ENCODE assay signal across 8 cellular contexts in the genomic region with DNA sequence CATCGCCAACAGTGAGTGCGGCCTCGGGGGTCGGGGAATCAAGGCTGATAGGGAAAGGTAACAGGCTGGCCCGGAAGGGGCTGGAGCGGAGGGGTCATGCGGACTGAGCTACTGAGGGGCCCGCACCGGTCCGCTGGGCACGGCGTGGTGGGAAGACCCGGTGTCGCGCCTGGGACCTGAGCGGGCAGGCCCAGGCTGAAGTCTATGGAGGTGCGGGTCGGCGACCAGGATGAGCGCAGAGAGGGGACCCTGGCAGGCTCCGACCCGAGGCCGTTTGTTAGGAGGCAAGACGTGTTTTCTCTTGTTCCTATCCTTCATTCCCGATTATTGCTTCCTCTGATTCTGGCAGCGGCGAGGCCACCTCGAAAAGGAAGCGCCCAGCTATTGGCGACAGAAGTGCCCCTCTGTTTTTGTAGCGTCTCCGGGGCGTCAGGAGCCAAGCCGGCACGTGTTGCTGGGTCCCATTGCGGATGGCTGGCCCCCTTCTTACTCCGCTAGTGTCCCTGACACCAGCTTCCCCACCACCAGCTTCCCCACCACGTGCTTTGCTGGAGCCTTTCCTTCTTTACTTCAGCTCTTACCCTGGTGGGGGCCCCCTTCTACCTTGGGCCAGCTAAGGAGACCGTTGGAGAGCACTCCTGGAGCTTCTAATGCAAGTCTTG. TPM values are rescaled to one million over a fixed set of nuclear protein-coding genes. Genes with fewer than 3 reads are reported as not detected.
DNase-seq lines count a peak whose midpoint lies in the region; ATAC-seq and TF ChIP-seq lines count a peak whose summit lies in the region.

No MANE protein-coding gene starts in this region.

- H3K4me3 ChIP-seq in CD8-positive, alpha-beta T cell (ENCODE audit: low read depth, low read length): peak overlapping the region; percentile 90
- H3K4me3 ChIP-seq in MM.1S (ENCODE audit: low read length) (peak overlapping the region; percentile 78), hepatocyte (peak overlapping the region; percentile 51), skeletal muscle tissue (ENCODE audit: low read length in 3 of 3) (peak overlapping the region; percentile 68 to 97 (median 95))

- no peaks in the 10 kb centered on the region for H3K27me3 Mint-ChIP-seq in CD8-positive, alpha-beta T cell (ENCODE audit: low read depth)
- H3K27me3 Mint-ChIP-seq in activated naive CD4-positive, alpha-beta T cell treated with anti-CD3 and anti-CD28 coated beads, Interleukin-2, amount 50 U/mL, for 24 hours: no peaks in the 10 kb centered on the region

- CTCF ChIA-PET in CD8-positive, alpha-beta T cell (lab: Charles Lee): interaction anchor here (0.7 to 4.7 kb wide), 9 partner anchors 12 to 469 kb away, joined by 3 to 45 read pairs (median 4); a partner anchor contains a TSS

- peak in 1 of 7 experiments; percentile 18 for DNase-seq in CD8-positive, alpha-beta T cell
- peak; percentile 19 for DNase-seq in MM.1S
- peak; percentile 46 for DNase-seq in hepatocyte (ENCODE audit: low spot score)
- no peak for DNase-seq in medulla oblongata (ENCODE audit: extremely low spot score)

- no peaks in the 10 kb centered on the region for H3K27me3 ChIP-seq in CD8-positive, alpha-beta T cell (ENCODE audit: insufficient read depth, low read length)
- H3K27me3 ChIP-seq in MM.1S (replicated peaks; ENCODE audit: insufficient read depth, low read length): no peaks in the 10 kb centered on the region
- H3K27me3 ChIP-seq in hepatocyte: no peaks in the 10 kb centered on the region
- no peaks in the 10 kb centered on the region for H3K27me3 ChIP-seq in skeletal muscle tissue (ENCODE audit: control insufficient read depth in 3 of 3, insufficient read depth in 3 of 3, low read length in 3 of 3)

- no peaks in the 10 kb centered on the region for H3K9me3 ChIP-seq in CD8-positive, alpha-beta T cell (ENCODE audit: low read length)
- H3K9me3 ChIP-seq in MM.1S (replicated peaks; ENCODE audit: insufficient read depth, low read length): no peaks in the 10 kb centered on the region
- H3K9me3 ChIP-seq in hepatocyte (ENCODE audit: low read depth): no peaks in the 10 kb centered on the region
- H3K9me3 ChIP-seq in skeletal muscle tissue (ENCODE audit: control insufficient read depth in 3 of 3, low read length in 3 of 3): no peaks in the 10 kb centered on the region

- peak overlapping the region; percentile 99 for H3K4me3 Mint-ChIP-seq in CD8-positive, alpha-beta T cell
- peak overlapping the region; percentile 100 for H3K4me3 Mint-ChIP-seq in activated naive CD4-positive, alpha-beta T cell treated with anti-CD3 and anti-CD28 coated beads, Interleukin-2, amount 50 U/mL, for 24 hours

- peak overlapping the region; percentile 31 for H2AFZ ChIP-seq in MM.1S (ENCODE audit: low read length)
- peak overlapping the region; percentile 42 for H2AFZ ChIP-seq in hepatocyte

- H3K9me3 Mint-ChIP-seq in CD8-positive, alpha-beta T cell: no peaks in the 10 kb centered on the region
- no peaks in the 10 kb centered on the region for H3K9me3 Mint-ChIP-seq in activated naive CD4-positive, alpha-beta T cell treated with anti-CD3 and anti-CD28 coated beads, Interleukin-2, amount 50 U/mL, for 24 hours

- H3K79me2 ChIP-seq in MM.1S (ENCODE audit: low read length) (peaks cover 42% of the 10 kb centered on the region), hepatocyte (peaks cover 39% of the 10 kb centered on the region)

- H3K36me3 ChIP-seq in CD8-positive, alpha-beta T cell (ENCODE audit: insufficient read depth, low read length): peaks cover 27% of the 10 kb centered on the region
- H3K36me3 ChIP-seq in MM.1S (replicated peaks; ENCODE audit: insufficient read depth, low read length) (peaks cover 18% of the 10 kb centered on the region), hepatocyte (replicated peaks; ENCODE audit: insufficient read depth, low read depth) (no peaks in the 10 kb centered on the region), skeletal muscle tissue (ENCODE audit: control insufficient read depth in 3 of 3, insufficient read depth in 3 of 3, low read length in 3 of 3) (peaks cover 19 to 34% (median 28%) of the 10 kb centered on the region in 3 donors)

- H3K36me3 Mint-ChIP-seq in CD8-positive, alpha-beta T cell: peaks cover 45% of the 10 kb centered on the region
- H3K36me3 Mint-ChIP-seq in activated naive CD4-positive, alpha-beta T cell treated with anti-CD3 and anti-CD28 coated beads, Interleukin-2, amount 50 U/mL, for 24 hours: peaks cover 26% of the 10 kb centered on the region

- intact Hi-C loops in CD8-positive, alpha-beta T cell (cut with DNase I, micrococcal nuclease): loop anchor here (1.0 to 5.0 kb wide), 14 partner anchors 11 to 582 kb away; a partner anchor contains a TSS

- H3K9me2 ChIP-seq in MM.1S (replicated peaks; ENCODE audit: insufficient read depth, low read length): no peaks in the 10 kb centered on the region
- H3K9me2 ChIP-seq in hepatocyte (replicated peaks; ENCODE audit: insufficient read depth): no peaks in the 10 kb centered on the region

- H4K20me1 ChIP-seq in MM.1S (ENCODE audit: insufficient read depth, low read length): peaks cover 6% of the 10 kb centered on the region; the same call in 1 of the 2 replicates
- peaks cover 6% of the 10 kb centered on the region for H4K20me1 ChIP-seq in hepatocyte (ENCODE audit: insufficient read depth, poor library complexity, severe bottlenecking)

- TF ChIP-seq CTCF in CD8-positive, alpha-beta T cell (IDR thresholded peaks at IDR 0.05): no peak
- TF ChIP-seq CTCF in MM.1S (IDR thresholded peaks at IDR 0.05; ENCODE audit: low read length) (0 out of 2 replicates have a peak, but pooled peaks have one; percentile 10), hepatocyte (IDR thresholded peaks at IDR 0.05; ENCODE audit: poor library complexity) (no peak)

- peak; percentile 4 for ATAC-seq in CD8-positive, alpha-beta T cell
- ATAC-seq in GM21619 (IDR thresholded peaks at IDR 0.05; ENCODE audit: unreplicated experiment) (peak; percentile 19), HG03139 (IDR thresholded peaks at IDR 0.05; ENCODE audit: unreplicated experiment) (no peak)

- POLR2A ChIA-PET in CD8-positive, alpha-beta T cell (lab: Charles Lee): interaction anchor here (0.7 to 8.4 kb wide), 22 partner anchors 8 to 622 kb away, joined by 3 to 135 read pairs (median 6); a partner anchor contains a TSS

- peak overlapping the region; percentile 83 for H3K9ac ChIP-seq in MM.1S (ENCODE audit: low read length)
- H3K9ac ChIP-seq in skeletal muscle tissue (ENCODE audit: low read depth in 1 of 3, low read length in 3 of 3): peak overlapping the region; percentile 91 to 98 (median 96)

- peak overlapping the region; percentile 89 for H3K4me2 ChIP-seq in MM.1S (ENCODE audit: low read depth, low read length)
- peak overlapping the region; percentile 93 for H3K4me2 ChIP-seq in hepatocyte

- peaks cover 37% of the 10 kb centered on the region for H3K4me1 ChIP-seq in CD8-positive, alpha-beta T cell (ENCODE audit: insufficient read depth, low read length)
- H3K4me1 ChIP-seq in MM.1S (ENCODE audit: low read length) (peaks cover 7% of the 10 kb centered on the region), hepatocyte (ENCODE audit: insufficient read depth) (peaks cover 12% of the 10 kb centered on the region), skeletal muscle tissue (ENCODE audit: control insufficient read depth in 3 of 3, insufficient read depth in 3 of 3, low read length in 3 of 3) (peaks cover 16 to 32% (median 23%) of the 10 kb centered on the region in 3 donors)

- WGBS in hepatocyte (ENCODE audit: low lambda C conversion rate, missing lambda C conversion rate): 2% methylated on average over 39 of the region's 39 CpGs

- peaks cover 5% of the 10 kb centered on the region; the same call in 1 of the 2 replicates for H3F3A ChIP-seq in MM.1S (ENCODE audit: insufficient read depth, low read length)

- H3K27ac ChIP-seq in CD8-positive, alpha-beta T cell (ENCODE audit: low read depth, low read length): peak overlapping the region; percentile 53
- H3K27ac ChIP-seq in MM.1S (ENCODE audit: low read length) (peak overlapping the region; percentile 38; the same call in 1 of the 2 replicates), hepatocyte (peak overlapping the region; percentile 89), skeletal muscle tissue (ENCODE audit: low read depth, low read length) (peak overlapping the region; percentile 87)

- peak overlapping the region; percentile 98 for H3K27ac Mint-ChIP-seq in CD8-positive, alpha-beta T cell
- H3K27ac Mint-ChIP-seq in activated naive CD4-positive, alpha-beta T cell treated with anti-CD3 and anti-CD28 coated beads, Interleukin-2, amount 50 U/mL, for 24 hours: peak overlapping the region; percentile 100

- H3K4me1 Mint-ChIP-seq in CD8-positive, alpha-beta T cell (ENCODE audit: low read depth): peaks cover 63% of the 10 kb centered on the region
- H3K4me1 Mint-ChIP-seq in activated naive CD4-positive, alpha-beta T cell treated with anti-CD3 and anti-CD28 coated beads, Interleukin-2, amount 50 U/mL, for 24 hours: peaks cover 55% of the 10 kb centered on the region

RNA-seq across cellular contexts. Expression of a gene that starts 0.6 kb away (rescaled TPM):
- 10 to 100 TPM; 61.6 to 62.4 TPM for total RNA-seq in CD8-positive, alpha-beta T cell
- 87.9 and 90.7 TPM in 2 replicates for total RNA-seq in hepatocyte
- polyA plus RNA-seq in hepatocyte: 102 and 109 TPM in 2 replicates
- total RNA-seq in skeletal muscle tissue: 53.8 TPM

RNA-seq across cellular contexts. Expression of a gene that starts 11.5 kb away (rescaled TPM):
- total RNA-seq in CD8-positive, alpha-beta T cell: 1,000 to 10,000 TPM; 5,791 to 5,914 TPM
- total RNA-seq in hepatocyte (2,379 and 2,801 TPM in 2 replicates), skeletal muscle tissue (4,392 TPM)
- polyA plus RNA-seq in hepatocyte: 2,115 and 2,240 TPM in 2 replicates

RNA-seq across cellular contexts. Expression of a gene that starts 13.1 kb away (rescaled TPM):
- 1 to 10 TPM; 9.0 TPM for total RNA-seq in CD8-positive, alpha-beta T cell
- total RNA-seq in hepatocyte (3.7 and 9.0 TPM in 2 replicates), skeletal muscle tissue (5.7 TPM)
- 2.2 and 5.7 TPM in 2 replicates for polyA plus RNA-seq in hepatocyte

RNA-seq across cellular contexts. Expression of a gene that starts 23.1 kb away (rescaled TPM):
- 10 to 100 TPM; 82.4 to 83.0 TPM for total RNA-seq in CD8-positive, alpha-beta T cell
- 44.9 and 52.3 TPM in 2 replicates for total RNA-seq in hepatocyte
- 40.0 and 43.8 TPM in 2 replicates for polyA plus RNA-seq in hepatocyte
- total RNA-seq in skeletal muscle tissue: 149 TPM

RNA-seq across cellular contexts. Expression of a gene that starts 25.0 kb away (rescaled TPM):
- total RNA-seq in CD8-positive, alpha-beta T cell: 1 to 10 TPM in 1 of 2 experiments, under 1 TPM in 1; 0.90 to 1.5 TPM
- total RNA-seq in hepatocyte (104 and 128 TPM in 2 replicates), skeletal muscle tissue (154 TPM)
- polyA plus RNA-seq in hepatocyte: 56.1 and 69.0 TPM in 2 replicates

Comparison
In these comparisons a context has a peak if more than half of its experiments do, and no peak if none do; other contexts are left out.
1. H3K27ac ChIP-seq: peak in every context shown above with its lines; median percentile 89 in hepatocyte; 87 in skeletal muscle tissue; 53 in CD8-positive, alpha-beta T cell; 38 in MM.1S.